Comparison of ENCODE assay signal across 9 cellular contexts in genomic region chr7:27174077-27175004, GRCh38. TPM values are rescaled to one million over a fixed set of nuclear protein-coding genes. Genes with fewer than 3 reads are reported as not detected.
DNase-seq lines count a peak whose midpoint lies in the region; ATAC-seq and FAIRE-seq lines count a peak whose summit lies in the region.
"Had no signal": no experiment of that assay in that cellular context is flagged by ENCODE, and none has a peak within 500 bp of the region (broad histone marks: within the 10 kb centered on the region; RNA-seq: fewer than 3 reads in every experiment).

HOXA10 (minus strand) TSS chr7:27174320; CDS start chr7:27174306, 14 bp downstream.

- no peak within 1 kb of the TSS for H3K27ac ChIP-seq in esophagus (ENCODE audit: low read depth in 2 of 2, low read length in 1 of 2)

- H3K4me1 ChIP-seq in esophagus (ENCODE audit: control insufficient read depth in 2 of 2, insufficient read depth in 2 of 2, low read length in 1 of 2), result peaks cover 2 to 6% of the 10 kb centered on the region in 2 donors

- H3K4me3 ChIP-seq in esophagus (ENCODE audit: low read depth in 1 of 2, low read length in 2 of 2), result peak within 1 kb of the TSS; percentile 42 to 54

- no peaks in the 10 kb centered on the region for H3K9me3 ChIP-seq in esophagus (ENCODE audit: control insufficient read depth in 2 of 2, insufficient read depth in 1 of 2, low read depth in 1 of 2, low read length in 1 of 2)

- intact Hi-C loops in posterior vena cava (cut with DNase I), result no loop called here

- FAIRE-seq in GM19239 (lab: Jason Lieb, UNC), result no peak

- 8 to 12% methylated on average over 64 to 68 of the region's 68 CpGs for WGBS in esophagus, 2 donors

- H3K36me3 ChIP-seq in esophagus (ENCODE audit: control insufficient read depth in 2 of 2, insufficient read depth in 2 of 2, low read length in 1 of 2), result no peaks in the 10 kb centered on the region

- peaks cover 7 to 49% of the 10 kb centered on the region in 2 donors for H3K27me3 ChIP-seq in esophagus (ENCODE audit: control insufficient read depth in 1 of 2, insufficient read depth in 2 of 2, low read length in 2 of 2)

- peak; percentile 28 to 53 for DNase-seq in NCI-H187 (lab: John Stamatoyannopoulos, UW)
- no peak for DNase-seq in NCI-H187 treated with DMSO at 0.1 percent for 48 hours (lab: John Stamatoyannopoulos, UW)
- peak; percentile 51 for DNase-seq in NOMO-1 treated with dmso at 0.1 percent for 144 hours (lab: John Stamatoyannopoulos, UW; ENCODE audit: unreplicated experiment)
- DNase-seq in posterior vena cava (ENCODE audit: low spot score), result peak; percentile 80
- no peak for DNase-seq in GM19239 (ENCODE audit: insufficient read length, low spot score)
- no peak for DNase-seq in central memory CD4-positive, alpha-beta T cell
- DNase-seq: DND-41 had no signal

- ATAC-seq in HG03432 (IDR thresholded peaks at IDR 0.05; ENCODE audit: unreplicated experiment), result no peak

RNA-seq across cellular contexts. Expression of gene HOXA10, which starts in this region (rescaled TPM):
- polyA plus RNA-seq in esophagus, result under 1 TPM; 0.09 to 0.16 TPM
- total RNA-seq in posterior vena cava, result 1 to 10 TPM; 8.9 to 9.2 TPM

Comparison
In these comparisons a context has a peak if more than half of its experiments do, and no peak if none do; other contexts are left out.
1. DNase-seq: peak in NCI-H187 (2 of 2), NOMO-1 treated with dmso at 0.1 percent for 144 hours (single experiment) and posterior vena cava (single experiment); none in NCI-H187 treated with DMSO at 0.1 percent for 48 hours (single experiment), GM19239 (single experiment) and central memory CD4-positive, alpha-beta T cell (single experiment).